ENCODE assay signal across 2 cellular contexts in the genomic region with DNA sequence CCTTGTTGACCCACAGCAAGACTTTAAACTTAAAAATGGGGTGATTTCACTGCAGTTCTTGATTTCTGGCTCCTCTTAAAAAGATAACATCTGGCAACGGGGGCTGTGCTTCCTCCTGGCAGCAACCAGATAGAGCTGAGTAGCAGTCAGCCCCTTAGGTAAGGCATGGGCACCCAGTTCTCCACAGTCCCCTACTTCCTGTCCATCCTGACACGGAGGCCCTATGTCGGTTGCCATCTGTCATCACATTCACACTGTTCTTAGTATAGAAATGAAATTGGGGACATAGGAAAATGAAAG.
TF ChIP-seq lines count a peak whose summit lies in the region.

No MANE protein-coding gene starts in this region.

TF ChIP-seq in A549, 52 proteins besides CTCF, POLR2A, EP300 and RAD21:
- TF ChIP-seq, protein P1, sequence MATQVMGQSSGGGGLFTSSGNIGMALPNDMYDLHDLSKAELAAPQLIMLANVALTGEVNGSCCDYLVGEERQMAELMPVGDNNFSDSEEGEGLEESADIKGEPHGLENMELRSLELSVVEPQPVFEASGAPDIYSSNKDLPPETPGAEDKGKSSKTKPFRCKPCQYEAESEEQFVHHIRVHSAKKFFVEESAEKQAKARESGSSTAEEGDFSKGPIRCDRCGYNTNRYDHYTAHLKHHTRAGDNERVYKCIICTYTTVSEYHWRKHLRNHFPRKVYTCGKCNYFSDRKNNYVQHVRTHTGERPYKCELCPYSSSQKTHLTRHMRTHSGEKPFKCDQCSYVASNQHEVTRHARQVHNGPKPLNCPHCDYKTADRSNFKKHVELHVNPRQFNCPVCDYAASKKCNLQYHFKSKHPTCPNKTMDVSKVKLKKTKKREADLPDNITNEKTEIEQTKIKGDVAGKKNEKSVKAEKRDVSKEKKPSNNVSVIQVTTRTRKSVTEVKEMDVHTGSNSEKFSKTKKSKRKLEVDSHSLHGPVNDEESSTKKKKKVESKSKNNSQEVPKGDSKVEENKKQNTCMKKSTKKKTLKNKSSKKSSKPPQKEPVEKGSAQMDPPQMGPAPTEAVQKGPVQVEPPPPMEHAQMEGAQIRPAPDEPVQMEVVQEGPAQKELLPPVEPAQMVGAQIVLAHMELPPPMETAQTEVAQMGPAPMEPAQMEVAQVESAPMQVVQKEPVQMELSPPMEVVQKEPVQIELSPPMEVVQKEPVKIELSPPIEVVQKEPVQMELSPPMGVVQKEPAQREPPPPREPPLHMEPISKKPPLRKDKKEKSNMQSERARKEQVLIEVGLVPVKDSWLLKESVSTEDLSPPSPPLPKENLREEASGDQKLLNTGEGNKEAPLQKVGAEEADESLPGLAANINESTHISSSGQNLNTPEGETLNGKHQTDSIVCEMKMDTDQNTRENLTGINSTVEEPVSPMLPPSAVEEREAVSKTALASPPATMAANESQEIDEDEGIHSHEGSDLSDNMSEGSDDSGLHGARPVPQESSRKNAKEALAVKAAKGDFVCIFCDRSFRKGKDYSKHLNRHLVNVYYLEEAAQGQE (IDR thresholded peaks at IDR 0.05): no peak
- 0 out of 2 replicates have a peak, but pooled peaks have one; percentile 22 for TF ChIP-seq POLR2AphosphoS2 (conservative IDR thresholded peaks at IDR 0.05; ENCODE audit: low read length)

TF ChIP-seq in endothelial cell of umbilical vein, 7 proteins besides CTCF, POLR2A, EP300 and RAD21:
- TF ChIP-seq GATA2 (IDR thresholded peaks at IDR 0.05; ENCODE audit: insufficient read depth, insufficient read length, low read depth, low read length) (no peak), POLR2AphosphoS5 (IDR thresholded peaks at IDR 0.05; ENCODE audit: insufficient read depth, low read depth, low read length) (no peak), FOS (IDR thresholded peaks at IDR 0.05; ENCODE audit: borderline replicate concordance, insufficient read depth, low read length) (no peak), JUN (IDR thresholded peaks at IDR 0.05; ENCODE audit: borderline replicate concordance, insufficient read depth, insufficient read length, low read depth) (no peak), MYC (IDR thresholded peaks at IDR 0.05; ENCODE audit: low read depth, low read length) (no peak), EZH2 (IDR thresholded peaks at IDR 0.05; ENCODE audit: borderline replicate concordance, low read depth, low read length, severe bottlenecking) (no peak)
- TF ChIP-seq, protein P2, sequence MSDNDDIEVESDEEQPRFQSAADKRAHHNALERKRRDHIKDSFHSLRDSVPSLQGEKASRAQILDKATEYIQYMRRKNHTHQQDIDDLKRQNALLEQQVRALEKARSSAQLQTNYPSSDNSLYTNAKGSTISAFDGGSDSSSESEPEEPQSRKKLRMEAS (IDR thresholded peaks at IDR 0.05; ENCODE audit: insufficient read depth, insufficient read length): no peak
